Comparison of ENCODE assay signal across 16 cellular contexts in genomic region chr1:186282466-186282865, GRCh38. TPM values are rescaled to one million over a fixed set of nuclear protein-coding genes. Genes with fewer than 3 reads are reported as not detected.
DNase-seq lines count a peak whose midpoint lies in the region; ATAC-seq and TF ChIP-seq lines count a peak whose summit lies in the region.
"Had no signal": no experiment of that assay in that cellular context is flagged by ENCODE, and none has a peak within 500 bp of the region (broad histone marks: within the 10 kb centered on the region; RNA-seq: fewer than 3 reads in every experiment).

No MANE protein-coding gene starts in this region.

- peaks cover 15% of the 10 kb centered on the region for H3K9me3 Mint-ChIP-seq in activated CD4-positive, alpha-beta T cell treated with anti-CD3 and anti-CD28 coated beads, Interleukin-2, amount 10 ng/mL, durations not matched to agents 7 days and 5 days
- no peaks in the 10 kb centered on the region for H3K9me3 Mint-ChIP-seq in CD4-positive, alpha-beta T cell
- H3K9me3 Mint-ChIP-seq in glutamatergic neuron (ENCODE audit: unreplicated experiment): peaks cover 5% of the 10 kb centered on the region

- no peaks in the 10 kb centered on the region for H3K27me3 ChIP-seq in CD4-positive, alpha-beta T cell (ENCODE audit: control insufficient read depth, insufficient read depth, low read length)
- H3K27me3 ChIP-seq in OCI-LY3 (ENCODE audit: low read depth, low read length): no peaks in the 10 kb centered on the region
- H3K27me3 ChIP-seq: BLaER1 had no signal

- no peak overlapping the region; the same call in 1 of the 2 replicates for H3K4me2 ChIP-seq in OCI-LY3 (ENCODE audit: low read length)
- H3K4me2 ChIP-seq: BLaER1 had no signal

- H3K27me3 Mint-ChIP-seq in activated CD4-positive, alpha-beta T cell treated with anti-CD3 and anti-CD28 coated beads, Interleukin-2, amount 10 ng/mL, durations not matched to agents 7 days and 5 days: no peaks in the 10 kb centered on the region
- no peaks in the 10 kb centered on the region for H3K27me3 Mint-ChIP-seq in CD4-positive, alpha-beta T cell
- H3K27me3 Mint-ChIP-seq in glutamatergic neuron (ENCODE audit: unreplicated experiment): no peaks in the 10 kb centered on the region

- H3K36me3 ChIP-seq in OCI-LY3 (replicated peaks; ENCODE audit: low read depth, low read length): peaks cover 5% of the 10 kb centered on the region
- H3K36me3 ChIP-seq: BLaER1 had no signal

- peak overlapping the region; percentile 6; the same call in 1 of the 2 replicates for H2AFZ ChIP-seq in OCI-LY3 (ENCODE audit: low read depth, low read length)
- H2AFZ ChIP-seq: GM23248 had no signal

- H4K20me1 ChIP-seq in OCI-LY3 (ENCODE audit: insufficient read depth, low read length): no peaks in the 10 kb centered on the region
- H4K20me1 ChIP-seq: BLaER1 had no signal

- peaks cover 24% of the 10 kb centered on the region for H3K4me1 Mint-ChIP-seq in activated CD4-positive, alpha-beta T cell treated with anti-CD3 and anti-CD28 coated beads, Interleukin-2, amount 10 ng/mL, durations not matched to agents 7 days and 5 days
- peaks cover 15% of the 10 kb centered on the region for H3K4me1 Mint-ChIP-seq in CD4-positive, alpha-beta T cell (ENCODE audit: low read depth)
- peaks cover 34% of the 10 kb centered on the region for H3K4me1 Mint-ChIP-seq in glutamatergic neuron (ENCODE audit: low read depth, unreplicated experiment)

- peaks cover 44% of the 10 kb centered on the region for H3K4me1 ChIP-seq in OCI-LY3 (ENCODE audit: low read length)
- H3K4me1 ChIP-seq: BLaER1 had no signal

- no peak for DNase-seq in activated CD4-positive, alpha-beta T cell treated with anti-CD3 and anti-CD28 coated beads, Interleukin-2, amount 10 ng/mL, durations not matched to agents 7 days and 5 days
- DNase-seq in activated CD4-positive, alpha-beta T cell treated with anti-CD3 and anti-CD28 coated beads, Interleukin-2, amount 50 U/mL, for 48 hours: no peak
- DNase-seq in CD4-positive, alpha-beta T cell: no peak
- DNase-seq in glutamatergic neuron (no peak), NCI-H1092 (lab: John Stamatoyannopoulos, UW) (no peak)
- DNase-seq in stimulated activated CD4-positive, alpha-beta T cell treated with anti-CD3 and anti-CD28 coated beads, Interleukin-15, amount 100 ng/mL, for 24 hours: no peak
- DNase-seq: GDM1, GM23248, KG1, NCI-H1436 treated with DMSO at 0.1 percent for 48 hours, NCI-H2029 treated with DMSO at 0.1 percent for 48 hours, NCI-H510A, NCI-H774, PC-3 had no signal

- CTCF ChIA-PET in activated CD4-positive, alpha-beta T cell treated with anti-CD3 and anti-CD28 coated beads, Interleukin-2, amount 10 ng/mL, durations not matched to agents 7 days and 5 days (lab: Charles Lee): interaction anchor here (1.0 kb wide), 1 partner anchor 13 kb away, joined by 4 read pairs; the partner anchor contains the start of gene PRG4
- CTCF ChIA-PET in CD4-positive, alpha-beta T cell (lab: Charles Lee): no interaction called here

- peaks cover 18% of the 10 kb centered on the region for H3K36me3 Mint-ChIP-seq in activated CD4-positive, alpha-beta T cell treated with anti-CD3 and anti-CD28 coated beads, Interleukin-2, amount 10 ng/mL, durations not matched to agents 7 days and 5 days (ENCODE audit: low read depth)
- no peaks in the 10 kb centered on the region for H3K36me3 Mint-ChIP-seq in CD4-positive, alpha-beta T cell (ENCODE audit: low read depth)
- H3K36me3 Mint-ChIP-seq in glutamatergic neuron (ENCODE audit: unreplicated experiment): no peaks in the 10 kb centered on the region

- H3K9ac ChIP-seq in OCI-LY3 (ENCODE audit: low read length): peak overlapping the region; percentile 37; the same call in 1 of the 2 replicates
- H3K9ac ChIP-seq: BLaER1, GM23248 had no signal

- intact Hi-C loops in CD4-positive, alpha-beta T cell (cut with DNase I, micrococcal nuclease): no loop called here

- no peak for TF ChIP-seq CTCF in CD4-positive, alpha-beta T cell (IDR thresholded peaks at IDR 0.05)
- TF ChIP-seq CTCF in OCI-LY3 (IDR thresholded peaks at IDR 0.05; ENCODE audit: low read depth, low read length) (no peak), glutamatergic neuron (IDR thresholded peaks at IDR 0.05; ENCODE audit: partially characterized antibody, unreplicated experiment) (no peak)

- H3K4me3 ChIP-seq in OCI-LY3 (ENCODE audit: low read length): no peak overlapping the region
- H3K4me3 ChIP-seq: BLaER1, GM23248 had no signal

- no peak for ATAC-seq in CD4-positive, alpha-beta T cell (ENCODE audit: poor library complexity)
- ATAC-seq: PC-3 had no signal

- H3K4me3 Mint-ChIP-seq in activated CD4-positive, alpha-beta T cell treated with anti-CD3 and anti-CD28 coated beads, Interleukin-2, amount 10 ng/mL, durations not matched to agents 7 days and 5 days: no peak overlapping the region
- no peak overlapping the region for H3K4me3 Mint-ChIP-seq in CD4-positive, alpha-beta T cell
- no peak overlapping the region for H3K4me3 Mint-ChIP-seq in glutamatergic neuron (ENCODE audit: unreplicated experiment)

- no peak overlapping the region for H3K27ac ChIP-seq in CD4-positive, alpha-beta T cell (ENCODE audit: low read depth, low read length)
- peak overlapping the region; percentile 87 for H3K27ac ChIP-seq in OCI-LY3 (ENCODE audit: low read length)
- H3K27ac ChIP-seq: BLaER1, GM23248 had no signal

- POLR2A ChIA-PET in activated CD4-positive, alpha-beta T cell treated with anti-CD3 and anti-CD28 coated beads, Interleukin-2, amount 10 ng/mL, durations not matched to agents 7 days and 5 days (lab: Charles Lee): no interaction called here
- POLR2A ChIA-PET in CD4-positive, alpha-beta T cell (lab: Charles Lee): interaction anchor here (1.3 kb wide), 1 partner anchor 20 kb away, joined by 4 read pairs; no protein-coding TSS in a partner anchor

- H3K79me2 ChIP-seq in OCI-LY3 (ENCODE audit: low read length): no peaks in the 10 kb centered on the region

- H3K27ac Mint-ChIP-seq in activated CD4-positive, alpha-beta T cell treated with anti-CD3 and anti-CD28 coated beads, Interleukin-2, amount 10 ng/mL, durations not matched to agents 7 days and 5 days: peak overlapping the region; percentile 72
- peak overlapping the region; percentile 3 for H3K27ac Mint-ChIP-seq in CD4-positive, alpha-beta T cell
- H3K27ac Mint-ChIP-seq in glutamatergic neuron (ENCODE audit: unreplicated experiment): peak overlapping the region; percentile 41

- H3K9me3 ChIP-seq in CD4-positive, alpha-beta T cell (ENCODE audit: control insufficient read depth, low read length): no peaks in the 10 kb centered on the region
- no peaks in the 10 kb centered on the region for H3K9me3 ChIP-seq in OCI-LY3 (ENCODE audit: insufficient read depth, low read length)
- H3K9me3 ChIP-seq: BLaER1 had no signal

RNA-seq across cellular contexts. Expression of gene PRG4, which starts 13.6 kb away (rescaled TPM):
- under 1 TPM; 0.69 to 0.92 TPM for total RNA-seq in activated CD4-positive, alpha-beta T cell treated with anti-CD3 and anti-CD28 coated beads, Interleukin-2, amount 10 ng/mL, durations not matched to agents 7 days and 5 days
- under 1 TPM; 0.06 to 0.08 TPM for total RNA-seq in CD4-positive, alpha-beta T cell
- not detected for total RNA-seq in glutamatergic neuron (ENCODE audit: unreplicated experiment)
- total RNA-seq: GM23248, PC-3 had no signal

Comparison
In these comparisons a context has a peak if more than half of its experiments do, and no peak if none do; other contexts are left out.
1. H3K27ac Mint-ChIP-seq: peak in every context shown above with its lines; median percentile 72 in activated CD4-positive, alpha-beta T cell treated with anti-CD3 and anti-CD28 coated beads, Interleukin-2, amount 10 ng/mL, durations not matched to agents 7 days and 5 days; 41 in glutamatergic neuron; 3 in CD4-positive, alpha-beta T cell.